Comparison of ENCODE assay signal across 25 cellular contexts in genomic region chrX:50088645-50089044, GRCh38.
"Had no signal": no experiment of that assay in that cellular context is flagged by ENCODE, and none has a peak within 500 bp of the region (broad histone marks: within the 10 kb centered on the region; RNA-seq: fewer than 3 reads in every experiment).

No MANE protein-coding gene starts in this region.

- H3K79me2 ChIP-seq: parathyroid adenoma had no signal

- H3K27me3 ChIP-seq: colonic mucosa, gastrocnemius medialis, neural progenitor cell, right atrium auricular region, sigmoid colon, stomach, thyroid gland had no signal

- H2AFZ ChIP-seq: neural progenitor cell, parathyroid adenoma had no signal

- H3K4me2 ChIP-seq: neural progenitor cell had no signal

- H3K27ac ChIP-seq: colonic mucosa, epithelial cell of prostate, gastrocnemius medialis, left ventricle myocardium inferior, neural progenitor cell, parathyroid adenoma, prostate gland, right atrium auricular region, sigmoid colon, stomach, thyroid gland had no signal

- H3K4me1 ChIP-seq: colonic mucosa, gastrocnemius medialis, left ventricle myocardium inferior, neural progenitor cell, parathyroid adenoma, prostate gland, right atrium auricular region, sigmoid colon, stomach, thyroid gland had no signal

- H3K4me3 ChIP-seq: colonic mucosa, gastrocnemius medialis, left ventricle myocardium inferior, neural progenitor cell, prostate gland, right atrium auricular region, sigmoid colon, stomach, thyroid gland had no signal

- DNase-seq: colonic mucosa; effector CD8-positive, alpha-beta T cell; endodermal cell; gastrocnemius medialis; head of caudate nucleus; left ventricle myocardium inferior; mammary epithelial cell; mesendoderm; midbrain; naive thymus-derived CD4-positive, alpha-beta T cell; sigmoid colon; stimulated activated CD4-positive, alpha-beta T cell treated with anti-CD3 and anti-CD28 coated beads, Interleukin-2, amount 100 ng/mL, for 24 hours; stimulated activated CD4-positive, alpha-beta T cell treated with anti-CD3 and anti-CD28 coated beads, Interleukin-4, amount 100 ng/mL, for 24 hours; stimulated activated naive CD4-positive, alpha-beta T cell treated with Interleukin-2 at 50 U/mL for 16 hours; stomach; thyroid gland; trophoblast cell had no signal

- H3K36me3 ChIP-seq: colonic mucosa, left ventricle myocardium inferior, neural progenitor cell, prostate gland, right atrium auricular region, thyroid gland had no signal

- ATAC-seq: esophagus mucosa; gastrocnemius medialis; naive thymus-derived CD4-positive, alpha-beta T cell; stimulated activated effector memory CD8-positive, alpha-beta T cell treated with anti-CD3 and anti-CD28 coated beads, Interleukin-12 subunit alpha, Interleukin-12 subunit beta, amount 100 ng/mL, for 72 hours had no signal

- H3K9me3 ChIP-seq: colonic mucosa, gastrocnemius medialis, left ventricle myocardium inferior, prostate gland, right atrium auricular region, sigmoid colon, stomach, thyroid gland had no signal

- FAIRE-seq: keratinocyte had no signal

- H3K9ac ChIP-seq: neural progenitor cell, parathyroid adenoma had no signal
